ENCODE assay signal across 8 cellular contexts in the genomic region with DNA sequence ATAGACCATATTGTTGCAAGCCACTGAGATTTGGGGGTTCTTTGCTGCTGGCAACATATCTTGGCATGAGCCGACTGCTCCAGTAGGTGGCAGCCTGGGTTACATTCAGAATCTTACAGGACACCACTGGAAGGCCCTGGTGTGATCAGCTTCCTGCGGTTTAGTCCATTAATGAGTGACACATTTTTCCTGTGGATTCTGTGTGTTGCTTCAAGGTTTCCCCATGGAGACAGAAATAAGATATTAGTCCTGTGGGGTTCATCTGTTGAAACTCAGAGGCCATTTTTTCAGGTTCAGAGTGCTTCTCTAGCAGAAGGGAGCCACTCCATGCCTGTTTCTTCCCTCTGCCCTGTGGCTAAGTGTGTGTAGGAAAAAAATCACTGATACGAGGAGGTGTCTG.
DNase-seq lines count a peak whose midpoint lies in the region; ATAC-seq and TF ChIP-seq lines count a peak whose summit lies in the region.

No MANE protein-coding gene starts in this region.

- WGBS in right cardiac atrium: 17% methylated on average over 3 of the region's 3 CpGs

- H3K4me3 ChIP-seq in Caco-2 (ENCODE audit: low read depth, low read length): no peak overlapping the region
- no peak overlapping the region for H3K4me3 ChIP-seq in right cardiac atrium (ENCODE audit: low read length)

- H3K4me1 ChIP-seq in Caco-2 (no peaks in the 10 kb centered on the region), right cardiac atrium (ENCODE audit: control insufficient read depth, insufficient read depth, low read length) (no peaks in the 10 kb centered on the region)

- no peaks in the 10 kb centered on the region for H3K36me3 ChIP-seq in Caco-2 (ENCODE audit: control insufficient read depth, insufficient read depth, low read length)

- no peak overlapping the region for H3K4me3 Mint-ChIP-seq in Caco-2 (ENCODE audit: unreplicated experiment)
- no peak overlapping the region for H3K4me3 Mint-ChIP-seq in activated CD4-positive, alpha-beta memory T cell treated with anti-CD3 and anti-CD28 coated beads, Interleukin-2, amount 10 ng/mL, durations not matched to agents 7 days and 5 days
- H3K4me3 Mint-ChIP-seq in stimulated activated naive CD8-positive, alpha-beta T cell treated with anti-CD3 and anti-CD28 coated beads, Interleukin-15, amount 100 ng/mL, for 72 hours: no peak overlapping the region

- H3K36me3 Mint-ChIP-seq in Caco-2 (ENCODE audit: insufficient read depth, unreplicated experiment): no peaks in the 10 kb centered on the region
- H3K36me3 Mint-ChIP-seq in activated CD4-positive, alpha-beta memory T cell treated with anti-CD3 and anti-CD28 coated beads, Interleukin-2, amount 10 ng/mL, durations not matched to agents 7 days and 5 days (ENCODE audit: low read depth): no peaks in the 10 kb centered on the region

- POLR2A ChIA-PET in Caco-2 (lab: Charles Lee): no interaction called here
- POLR2A ChIA-PET in activated CD4-positive, alpha-beta memory T cell treated with anti-CD3 and anti-CD28 coated beads, Interleukin-2, amount 10 ng/mL, durations not matched to agents 7 days and 5 days (lab: Charles Lee): no interaction called here

- no peaks in the 10 kb centered on the region for H3K9me3 Mint-ChIP-seq in Caco-2 (ENCODE audit: unreplicated experiment)
- H3K9me3 Mint-ChIP-seq in activated CD4-positive, alpha-beta memory T cell treated with anti-CD3 and anti-CD28 coated beads, Interleukin-2, amount 10 ng/mL, durations not matched to agents 7 days and 5 days: no peaks in the 10 kb centered on the region
- H3K9me3 Mint-ChIP-seq in stimulated activated naive CD8-positive, alpha-beta T cell treated with anti-CD3 and anti-CD28 coated beads, Interleukin-15, amount 100 ng/mL, for 72 hours: no peaks in the 10 kb centered on the region

- ATAC-seq in GM18520 (IDR thresholded peaks at IDR 0.05; ENCODE audit: unreplicated experiment): peak; percentile 51
- ATAC-seq in HG02885 (IDR thresholded peaks at IDR 0.05; ENCODE audit: poor library complexity, unreplicated experiment): peak; percentile 91
- ATAC-seq in right cardiac atrium: peak in 1 of 2 donors; percentile 49
- peak; percentile 54 for ATAC-seq in stimulated activated naive CD8-positive, alpha-beta T cell treated with anti-CD3 and anti-CD28 coated beads, Interleukin-15, amount 100 ng/mL, for 72 hours

- H3K9me3 ChIP-seq in Caco-2 (no peaks in the 10 kb centered on the region), right cardiac atrium (ENCODE audit: control insufficient read depth, low read length) (no peaks in the 10 kb centered on the region)

- peaks cover 7% of the 10 kb centered on the region for H3K27me3 Mint-ChIP-seq in Caco-2 (ENCODE audit: insufficient read depth, unreplicated experiment)
- peaks cover 2% of the 10 kb centered on the region for H3K27me3 Mint-ChIP-seq in activated CD4-positive, alpha-beta memory T cell treated with anti-CD3 and anti-CD28 coated beads, Interleukin-2, amount 10 ng/mL, durations not matched to agents 7 days and 5 days
- peaks cover 15% of the 10 kb centered on the region for H3K27me3 Mint-ChIP-seq in stimulated activated naive CD8-positive, alpha-beta T cell treated with anti-CD3 and anti-CD28 coated beads, Interleukin-15, amount 100 ng/mL, for 72 hours

- no peak overlapping the region for H3K27ac Mint-ChIP-seq in Caco-2 (ENCODE audit: unreplicated experiment)
- H3K27ac Mint-ChIP-seq in activated CD4-positive, alpha-beta memory T cell treated with anti-CD3 and anti-CD28 coated beads, Interleukin-2, amount 10 ng/mL, durations not matched to agents 7 days and 5 days: no peak overlapping the region
- H3K27ac Mint-ChIP-seq in stimulated activated naive CD8-positive, alpha-beta T cell treated with anti-CD3 and anti-CD28 coated beads, Interleukin-15, amount 100 ng/mL, for 72 hours: no peak overlapping the region

- TF ChIP-seq CTCF in Caco-2 (IDR thresholded peaks at IDR 0.05; ENCODE audit: insufficient read depth in 1 of 2, low read depth in 1 of 2, low read length in 1 of 2, severe bottlenecking in 1 of 2, unreplicated experiment in 1 of 2): peak; percentile 73 to 82

- H3K4me1 Mint-ChIP-seq in Caco-2 (ENCODE audit: low read depth, unreplicated experiment): no peaks in the 10 kb centered on the region
- H3K4me1 Mint-ChIP-seq in activated CD4-positive, alpha-beta memory T cell treated with anti-CD3 and anti-CD28 coated beads, Interleukin-2, amount 10 ng/mL, durations not matched to agents 7 days and 5 days: no peaks in the 10 kb centered on the region
- no peaks in the 10 kb centered on the region for H3K4me1 Mint-ChIP-seq in stimulated activated naive CD8-positive, alpha-beta T cell treated with anti-CD3 and anti-CD28 coated beads, Interleukin-15, amount 100 ng/mL, for 72 hours

- intact Hi-C loops in Caco-2 (cut with micrococcal nuclease; ENCODE audit: unreplicated experiment) (loop anchor here (1.0 to 5.0 kb wide), 4 partner anchors 71 to 342 kb away; no protein-coding TSS in a partner anchor), right cardiac atrium (cut with DNase I) (loop anchor here in 2 of 4 donors (5.0 to 10.0 kb wide), 2 partner anchors 337 to 339 kb away; no protein-coding TSS in a partner anchor)

- CTCF ChIA-PET in Caco-2 (lab: Charles Lee): interaction anchor here (0.9 kb wide), 1 partner anchor 342 kb away, joined by 4 read pairs; no protein-coding TSS in a partner anchor
- CTCF ChIA-PET in activated CD4-positive, alpha-beta memory T cell treated with anti-CD3 and anti-CD28 coated beads, Interleukin-2, amount 10 ng/mL, durations not matched to agents 7 days and 5 days (lab: Charles Lee): no interaction called here

- BruUV-seq in Caco-2 (replicated peaks; lab: Mats Ljungman, UMichigan): no TSS peak

- DNase-seq in Caco-2 (peak; percentile 52 to 55), NCI-H1417 treated with DMSO at 0.1 percent for 48 hours (lab: John Stamatoyannopoulos, UW) (peak; percentile 18), right cardiac atrium (peak; percentile 18 to 49 (median 43)), OCI-M2 (lab: John Stamatoyannopoulos, UW; ENCODE audit: unreplicated experiment) (no peak)
- DNase-seq in activated CD4-positive, alpha-beta memory T cell treated with anti-CD3 and anti-CD28 coated beads, Interleukin-2, amount 10 ng/mL, durations not matched to agents 7 days and 5 days: peak; percentile 18
- DNase-seq in stimulated activated naive CD8-positive, alpha-beta T cell treated with anti-CD3 and anti-CD28 coated beads, Interleukin-15, amount 100 ng/mL, for 72 hours: peak; percentile 7 to 11

- no peak overlapping the region for H3K27ac ChIP-seq in right cardiac atrium (ENCODE audit: low read length)

- H3K27me3 ChIP-seq in Caco-2 (replicated peaks; ENCODE audit: control insufficient read depth, insufficient read depth, low read length) (no peaks in the 10 kb centered on the region), right cardiac atrium (ENCODE audit: control insufficient read depth, insufficient read depth) (no peaks in the 10 kb centered on the region)
